Comparison of ENCODE assay signal across 8 cellular contexts in the genomic region with DNA sequence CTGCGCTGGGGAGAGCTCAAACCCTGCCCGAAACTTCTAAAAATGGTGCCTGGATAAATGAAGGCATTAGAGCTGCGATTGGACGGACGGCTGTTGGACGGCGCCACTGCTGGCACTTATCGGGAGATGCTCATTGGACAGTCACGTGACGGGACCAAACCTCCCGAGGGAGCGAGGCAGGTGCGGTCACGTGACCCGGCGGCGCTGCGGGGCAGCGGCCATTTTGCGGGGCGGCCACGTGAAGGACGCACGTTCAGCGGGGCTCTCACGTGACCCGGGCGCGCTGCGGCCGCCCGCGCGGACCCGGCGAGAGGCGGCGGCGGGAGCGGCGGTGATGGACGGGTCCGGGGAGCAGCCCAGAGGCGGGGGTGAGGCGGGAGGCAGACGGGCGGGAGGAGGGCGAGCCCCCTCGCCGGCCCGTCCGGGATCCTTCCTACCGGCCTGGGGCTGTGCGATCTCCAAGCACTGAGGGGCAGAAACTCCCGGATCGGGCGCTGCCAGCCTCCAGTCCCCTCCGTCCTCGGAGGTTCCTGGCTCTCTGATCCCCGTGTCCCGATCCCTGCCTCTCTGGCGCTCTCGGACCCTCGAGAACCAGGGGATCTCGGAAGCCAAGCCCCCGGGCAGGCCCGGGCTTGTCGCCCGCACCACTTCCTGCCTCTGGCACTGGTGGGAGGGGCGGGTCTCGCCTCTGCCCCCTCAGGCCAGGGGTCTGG. TPM values are rescaled to one million over a fixed set of nuclear protein-coding genes. Genes with fewer than 3 reads are reported as not detected.
DNase-seq lines count a peak whose midpoint lies in the region; ATAC-seq, FAIRE-seq and TF ChIP-seq lines count a peak whose summit lies in the region.

Gene BAX, plus strand, starts transcription at position 281 of the 713 bp plus-strand sequence. Its CDS starts 54 bp downstream, at position 335.

- no peaks in the 10 kb centered on the region for H3K9me3 ChIP-seq in mammary epithelial cell (replicated peaks; ENCODE audit: insufficient read depth, low read length)
- H3K9me3 ChIP-seq in small intestine (ENCODE audit: control insufficient read depth, low read depth), result no peaks in the 10 kb centered on the region

- no peaks in the 10 kb centered on the region for H4K20me1 ChIP-seq in mammary epithelial cell (ENCODE audit: insufficient read depth, low read length)

- peak within 1 kb of the TSS; percentile 63 for H3K27ac ChIP-seq in mammary epithelial cell (ENCODE audit: insufficient read depth, low read depth, low read length)
- H3K27ac ChIP-seq in small intestine (ENCODE audit: low read depth in 1 of 2, low read length in 1 of 2), result peak within 1 kb of the TSS; percentile 56 to 82

- TF ChIP-seq CTCF in AG04449 (IDR thresholded peaks at IDR 0.05; ENCODE audit: insufficient read depth, low read length, missing control alignments) (peak; percentile 12), WI38 (IDR thresholded peaks at IDR 0.05; ENCODE audit: low read depth, low read length) (no peak), mammary epithelial cell (conservative IDR thresholded peaks at IDR 0.05 in 1 of 2, IDR thresholded peaks at IDR 0.05 in 1 of 2; ENCODE audit: extremely low read depth in 1 of 2, insufficient read depth in 1 of 2, low read depth in 1 of 2, low read length in 2 of 2) (no peak)

- H3K9ac ChIP-seq in mammary epithelial cell (ENCODE audit: insufficient read depth, low read length), result peak within 1 kb of the TSS; percentile 88

- FAIRE-seq in small intestine (lab: Jason Lieb, UNC), result no peak

- ATAC-seq in GM18870 (IDR thresholded peaks at IDR 0.05; ENCODE audit: unreplicated experiment) (peak; percentile 65), HG03108 (IDR thresholded peaks at IDR 0.05; ENCODE audit: unreplicated experiment) (peak; percentile 83)

- H3K36me3 ChIP-seq in mammary epithelial cell (ENCODE audit: insufficient read depth, low read length) (peaks cover 14% of the 10 kb centered on the region), small intestine (ENCODE audit: control insufficient read depth in 2 of 2, insufficient read depth in 2 of 2, low read length in 2 of 2) (peaks cover 0 to 2% of the 10 kb centered on the region in 2 donors)

- CTCF ChIA-PET in AG04449 (lab: Yijun Ruan, JAX), result interaction anchor here (0.9 to 2.1 kb wide), 5 partner anchors 11 to 159 kb away, joined by 3 to 6 read pairs (median 3); no protein-coding TSS in a partner anchor
- CTCF ChIA-PET in mammary epithelial cell (lab: Charles Lee; ENCODE audit: low non-redundant PET), result interaction anchor here (0.6 kb wide), 1 partner anchor 110 kb away, joined by 24 read pairs; no protein-coding TSS in a partner anchor

- H3K4me1 ChIP-seq in mammary epithelial cell (ENCODE audit: insufficient read depth, low read length) (peaks cover 14% of the 10 kb centered on the region), small intestine (ENCODE audit: control insufficient read depth in 2 of 2, insufficient read depth in 1 of 2, low read depth in 1 of 2, low read length in 1 of 2) (peaks cover 0 to 7% of the 10 kb centered on the region in 2 donors)

- BruUV-seq in mammary epithelial cell (replicated peaks; lab: Mats Ljungman, UMichigan), result TSS peak; percentile 54

- in situ Hi-C loops in mammary epithelial cell (cut with MboI; ENCODE audit: low sequenced_read_pairs in 2 of 2), result loop anchor here (5.0 to 25.0 kb wide), 3 partner anchors 62 to 167 kb away; no protein-coding TSS in a partner anchor

- H3K4me2 ChIP-seq in mammary epithelial cell (ENCODE audit: insufficient read depth, low read depth, low read length), result peak within 1 kb of the TSS; percentile 96

- under 1% methylated on average over 15 of the region's 71 CpGs for WGBS in mammary epithelial cell (ENCODE audit: low coverage, missing lambda C conversion rate)
- WGBS in small intestine, 3 donors, result 0% methylated on average over 40 to 71 of the region's 71 CpGs

- H3K27me3 ChIP-seq in mammary epithelial cell (ENCODE audit: insufficient read depth, low read length) (no peaks in the 10 kb centered on the region), small intestine (ENCODE audit: control insufficient read depth in 2 of 2, insufficient read depth in 2 of 2, low read length in 2 of 2) (no peaks in the 10 kb centered on the region)

- DNase-seq in AG04449 (ENCODE audit: low read depth, low spot score) (no peak), NCI-H2196 treated with DMSO at 0.1 percent for 48 hours (lab: John Stamatoyannopoulos, UW; ENCODE audit: unreplicated experiment) (peak; percentile 93), mammary epithelial cell (peak; percentile 94), iPS-NIHi11 (ENCODE audit: low spot score) (peak; percentile 98), small intestine (peak; percentile 98)

- intact Hi-C loops in mammary epithelial cell (cut with micrococcal nuclease), result loop anchor here (1.0 to 2.0 kb wide), 3 partner anchors 29 to 80 kb away; partner anchors contain the start of gene NUCB1

- dilution Hi-C loops in mammary epithelial cell (cut with HindIII; ENCODE audit: low sequenced_read_pairs), result no loop called here

- H3K79me2 ChIP-seq in mammary epithelial cell (ENCODE audit: insufficient read depth, low read length), result peaks cover 30% of the 10 kb centered on the region

- peak within 1 kb of the TSS; percentile 95 for H2AFZ ChIP-seq in mammary epithelial cell (ENCODE audit: low read depth, low read length)

- H3K4me3 ChIP-seq in AG04449 (ENCODE audit: low read depth, low read length) (peak within 1 kb of the TSS; percentile 94), WI38 (ENCODE audit: low read depth, low read length) (peak within 1 kb of the TSS; percentile 94), mammary epithelial cell (replicated peaks in 1 of 3; ENCODE audit: insufficient read depth in 1 of 3, low read depth in 2 of 3, low read length in 3 of 3) (peak within 1 kb of the TSS; percentile 57 to 91 (median 70)), small intestine (ENCODE audit: low read depth in 1 of 2, low read length in 2 of 2) (peak within 1 kb of the TSS; percentile 73)

- POLR2A ChIA-PET in AG04449 (lab: Yijun Ruan, JAX), result interaction anchor here (0.6 to 2.1 kb wide), 7 partner anchors 9 to 82 kb away, joined by 3 to 18 read pairs (median 5); partner anchors contain the start of genes FTL and PPP1R15A

RNA-seq across cellular contexts. Expression of gene BAX, which starts in this region (rescaled TPM):
- 100 to 1,000 TPM in 1 of 2 donors, 10 to 100 TPM in 1; 53.7 to 180 TPM for total RNA-seq in mammary epithelial cell
- polyA plus RNA-seq in mammary epithelial cell, result 77.6 TPM
- 74.0 TPM for polyA minus RNA-seq in mammary epithelial cell
- 100 to 1,000 TPM; 153 to 199 (median 170) TPM for polyA plus RNA-seq in small intestine
